In genomic region chr5:59562756-59563389, GRCh38 we compare ENCODE assay signal across 8 cellular contexts.
DNase-seq lines count a peak whose midpoint lies in the region; ATAC-seq and TF ChIP-seq lines count a peak whose summit lies in the region.

No MANE protein-coding gene starts in this region.

- H3K4me1 ChIP-seq in gastroesophageal sphincter: no peaks in the 10 kb centered on the region

- no peaks in the 10 kb centered on the region for H3K36me3 Mint-ChIP-seq in activated naive CD4-positive, alpha-beta T cell treated with anti-CD3 and anti-CD28 coated beads for 36 hours (ENCODE audit: low read depth)
- H3K36me3 Mint-ChIP-seq in activated naive CD4-positive, alpha-beta T cell treated with anti-CD3 and anti-CD28 coated beads, Interleukin-2, amount 10 ng/mL, durations not matched to agents 7 days and 5 days: no peaks in the 10 kb centered on the region
- H3K36me3 Mint-ChIP-seq in HFFc6 (ENCODE audit: low read depth) (no peaks in the 10 kb centered on the region), progenitor cell of endocrine pancreas (ENCODE audit: insufficient read depth) (no peaks in the 10 kb centered on the region)
- no peaks in the 10 kb centered on the region for H3K36me3 Mint-ChIP-seq in activated T-helper 2 cell treated with anti-CD3 and anti-CD28 coated beads, Interferon-gamma antibody, Interleukin-2, Interleukin-4, amounts not matched to agents 10 μg/mL and 5 μg/mL and 100 μg/mL, durations not matched to agents 14 hours and 24 hours and 36 hours (ENCODE audit: low read depth)

- H3K4me3 Mint-ChIP-seq in activated naive CD4-positive, alpha-beta T cell treated with anti-CD3 and anti-CD28 coated beads for 36 hours: no peak overlapping the region
- no peak overlapping the region for H3K4me3 Mint-ChIP-seq in activated naive CD4-positive, alpha-beta T cell treated with anti-CD3 and anti-CD28 coated beads, Interleukin-2, amount 10 ng/mL, durations not matched to agents 7 days and 5 days
- no peak overlapping the region for H3K4me3 Mint-ChIP-seq in HFFc6
- H3K4me3 Mint-ChIP-seq in progenitor cell of endocrine pancreas (ENCODE audit: low read depth): no peak overlapping the region
- no peak overlapping the region for H3K4me3 Mint-ChIP-seq in activated T-helper 2 cell treated with anti-CD3 and anti-CD28 coated beads, Interferon-gamma antibody, Interleukin-2, Interleukin-4, amounts not matched to agents 10 μg/mL and 5 μg/mL and 100 μg/mL, durations not matched to agents 14 hours and 24 hours and 36 hours (ENCODE audit: low read depth)

- H3K27ac Mint-ChIP-seq in activated naive CD4-positive, alpha-beta T cell treated with anti-CD3 and anti-CD28 coated beads for 36 hours: no peak overlapping the region
- no peak overlapping the region for H3K27ac Mint-ChIP-seq in activated naive CD4-positive, alpha-beta T cell treated with anti-CD3 and anti-CD28 coated beads, Interleukin-2, amount 10 ng/mL, durations not matched to agents 7 days and 5 days
- H3K27ac Mint-ChIP-seq in HFFc6: no peak overlapping the region
- peak overlapping the region; percentile 85 for H3K27ac Mint-ChIP-seq in progenitor cell of endocrine pancreas
- no peak overlapping the region for H3K27ac Mint-ChIP-seq in activated T-helper 2 cell treated with anti-CD3 and anti-CD28 coated beads, Interferon-gamma antibody, Interleukin-2, Interleukin-4, amounts not matched to agents 10 μg/mL and 5 μg/mL and 100 μg/mL, durations not matched to agents 14 hours and 24 hours and 36 hours

- no peak overlapping the region for H3K27ac ChIP-seq in gastroesophageal sphincter

- ATAC-seq in gastroesophageal sphincter: no peak

- 32 to 48% methylated on average over 3 of the region's 3 CpGs for WGBS in gastroesophageal sphincter (ENCODE audit: low coverage in 1 of 2), 2 donors

- TF ChIP-seq CTCF in HFFc6 (IDR thresholded peaks at IDR 0.05) (no peak), progenitor cell of endocrine pancreas (IDR thresholded peaks at IDR 0.05; ENCODE audit: unreplicated experiment) (no peak), gastroesophageal sphincter (IDR thresholded peaks at IDR 0.05) (no peak)

- CTCF ChIA-PET in activated naive CD4-positive, alpha-beta T cell treated with anti-CD3 and anti-CD28 coated beads for 36 hours (lab: Charles Lee): no interaction called here
- CTCF ChIA-PET in activated naive CD4-positive, alpha-beta T cell treated with anti-CD3 and anti-CD28 coated beads, Interleukin-2, amount 10 ng/mL, durations not matched to agents 7 days and 5 days (lab: Charles Lee): no interaction called here

- H3K36me3 ChIP-seq in gastroesophageal sphincter: no peaks in the 10 kb centered on the region

- no peaks in the 10 kb centered on the region for H3K4me1 Mint-ChIP-seq in activated naive CD4-positive, alpha-beta T cell treated with anti-CD3 and anti-CD28 coated beads for 36 hours (ENCODE audit: low read depth)
- peaks cover 5% of the 10 kb centered on the region for H3K4me1 Mint-ChIP-seq in activated naive CD4-positive, alpha-beta T cell treated with anti-CD3 and anti-CD28 coated beads, Interleukin-2, amount 10 ng/mL, durations not matched to agents 7 days and 5 days
- H3K4me1 Mint-ChIP-seq in HFFc6 (ENCODE audit: low read depth) (peaks cover 6% of the 10 kb centered on the region; the same call in 1 of the 2 replicates), progenitor cell of endocrine pancreas (ENCODE audit: low read depth) (peaks cover 22% of the 10 kb centered on the region)
- H3K4me1 Mint-ChIP-seq in activated T-helper 2 cell treated with anti-CD3 and anti-CD28 coated beads, Interferon-gamma antibody, Interleukin-2, Interleukin-4, amounts not matched to agents 10 μg/mL and 5 μg/mL and 100 μg/mL, durations not matched to agents 14 hours and 24 hours and 36 hours (ENCODE audit: low read depth): no peaks in the 10 kb centered on the region

- H3K27me3 ChIP-seq in gastroesophageal sphincter: no peaks in the 10 kb centered on the region

- H3K9me3 Mint-ChIP-seq in activated naive CD4-positive, alpha-beta T cell treated with anti-CD3 and anti-CD28 coated beads for 36 hours: no peaks in the 10 kb centered on the region
- H3K9me3 Mint-ChIP-seq in activated naive CD4-positive, alpha-beta T cell treated with anti-CD3 and anti-CD28 coated beads, Interleukin-2, amount 10 ng/mL, durations not matched to agents 7 days and 5 days: no peaks in the 10 kb centered on the region
- H3K9me3 Mint-ChIP-seq in HFFc6 (no peaks in the 10 kb centered on the region), progenitor cell of endocrine pancreas (ENCODE audit: low read depth) (peaks cover 12% of the 10 kb centered on the region)
- H3K9me3 Mint-ChIP-seq in activated T-helper 2 cell treated with anti-CD3 and anti-CD28 coated beads, Interferon-gamma antibody, Interleukin-2, Interleukin-4, amounts not matched to agents 10 μg/mL and 5 μg/mL and 100 μg/mL, durations not matched to agents 14 hours and 24 hours and 36 hours: no peaks in the 10 kb centered on the region

- H3K4me3 ChIP-seq in gastroesophageal sphincter: no peak overlapping the region

- intact Hi-C loops in activated naive CD4-positive, alpha-beta T cell treated with anti-CD3 and anti-CD28 coated beads for 36 hours (cut with micrococcal nuclease): no loop called here
- intact Hi-C loops in activated T-helper 2 cell treated with anti-CD3 and anti-CD28 coated beads, Interferon-gamma antibody, Interleukin-2, Interleukin-4, amounts not matched to agents 10 μg/mL and 5 μg/mL and 100 μg/mL, durations not matched to agents 14 hours and 24 hours and 36 hours (cut with micrococcal nuclease): no loop called here

- H3K27me3 Mint-ChIP-seq in activated naive CD4-positive, alpha-beta T cell treated with anti-CD3 and anti-CD28 coated beads for 36 hours (ENCODE audit: low read depth): peaks cover 2% of the 10 kb centered on the region
- peaks cover 5% of the 10 kb centered on the region for H3K27me3 Mint-ChIP-seq in activated naive CD4-positive, alpha-beta T cell treated with anti-CD3 and anti-CD28 coated beads, Interleukin-2, amount 10 ng/mL, durations not matched to agents 7 days and 5 days
- H3K27me3 Mint-ChIP-seq in HFFc6 (ENCODE audit: insufficient read depth): peaks cover 8% of the 10 kb centered on the region; the same call in 1 of the 2 replicates
- H3K27me3 Mint-ChIP-seq in progenitor cell of endocrine pancreas: no peaks in the 10 kb centered on the region
- no peaks in the 10 kb centered on the region for H3K27me3 Mint-ChIP-seq in activated T-helper 2 cell treated with anti-CD3 and anti-CD28 coated beads, Interferon-gamma antibody, Interleukin-2, Interleukin-4, amounts not matched to agents 10 μg/mL and 5 μg/mL and 100 μg/mL, durations not matched to agents 14 hours and 24 hours and 36 hours (ENCODE audit: low read depth)

- TF ChIP-seq POLR2A in gastroesophageal sphincter (IDR thresholded peaks at IDR 0.05): no peak

- H3K9me3 ChIP-seq in gastroesophageal sphincter: no peaks in the 10 kb centered on the region

- DNase-seq in activated naive CD4-positive, alpha-beta T cell treated with anti-CD3 and anti-CD28 coated beads for 36 hours: peak; percentile 13
- no peak for DNase-seq in activated naive CD4-positive, alpha-beta T cell treated with anti-CD3 and anti-CD28 coated beads, Interleukin-2, amount 10 ng/mL, durations not matched to agents 7 days and 5 days
- DNase-seq in HFFc6 (peak; percentile 7), LoVo (ENCODE audit: low spot score) (peak; percentile 46), dermis blood vessel endothelial cell (peak; percentile 88), progenitor cell of endocrine pancreas (ENCODE audit: low spot score, unreplicated experiment) (no peak)
- no peak for DNase-seq in activated T-helper 2 cell treated with anti-CD3 and anti-CD28 coated beads, Interferon-gamma antibody, Interleukin-2, Interleukin-4, amounts not matched to agents 10 μg/mL and 5 μg/mL and 100 μg/mL, durations not matched to agents 14 hours and 24 hours and 36 hours (ENCODE audit: low spot score)

- TF ChIP-seq EP300 in gastroesophageal sphincter (IDR thresholded peaks at IDR 0.05): no peak

Comparison
In these comparisons a context has a peak if more than half of its experiments do, and no peak if none do; other contexts are left out.
1. DNase-seq: peak in activated naive CD4-positive, alpha-beta T cell treated with anti-CD3 and anti-CD28 coated beads for 36 hours (single experiment), HFFc6 (single experiment), LoVo (single experiment) and dermis blood vessel endothelial cell (single experiment); none in activated naive CD4-positive, alpha-beta T cell treated with anti-CD3 and anti-CD28 coated beads, Interleukin-2, amount 10 ng/mL, durations not matched to agents 7 days and 5 days (single experiment), progenitor cell of endocrine pancreas (single experiment) and activated T-helper 2 cell treated with anti-CD3 and anti-CD28 coated beads, Interferon-gamma antibody, Interleukin-2, Interleukin-4, amounts not matched to agents 10 μg/mL and 5 μg/mL and 100 μg/mL, durations not matched to agents 14 hours and 24 hours and 36 hours (single experiment).